ENCODE assay signal across 10 cellular contexts in the genomic region with DNA sequence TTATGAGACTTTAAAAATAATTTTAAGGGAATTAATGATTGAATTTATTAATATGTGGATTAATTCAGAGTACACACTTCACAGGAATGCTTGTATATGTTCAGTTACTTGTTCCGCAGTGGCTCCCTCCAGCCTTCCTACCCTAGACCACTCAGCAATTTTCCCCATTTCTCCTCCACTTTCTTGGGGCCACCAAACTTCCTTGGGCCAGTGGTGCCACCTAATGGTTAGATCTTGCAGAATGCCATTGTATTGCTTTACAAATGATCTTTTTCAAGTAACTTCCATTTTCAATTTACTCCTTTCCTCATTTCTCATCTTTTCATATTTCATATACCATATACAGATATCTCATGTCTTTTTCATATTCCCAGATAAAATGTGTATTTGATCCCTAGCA. TPM values are rescaled to one million over a fixed set of nuclear protein-coding genes. Genes with fewer than 3 reads are reported as not detected.
DNase-seq lines count a peak whose midpoint lies in the region; ATAC-seq and TF ChIP-seq lines count a peak whose summit lies in the region.
"Had no signal": no experiment of that assay in that cellular context is flagged by ENCODE, and none has a peak within 500 bp of the region (broad histone marks: within the 10 kb centered on the region; RNA-seq: fewer than 3 reads in every experiment).

No MANE protein-coding gene starts in this region.

- intact Hi-C loops in A673 (cut with micrococcal nuclease; ENCODE audit: unreplicated experiment): no loop called here

- DNase-seq in A673 (ENCODE audit: low spot score): peak; percentile 26
- no peak for DNase-seq in GM06990 (ENCODE audit: extremely low read depth, insufficient read length)
- DNase-seq in epithelial cell of esophagus (ENCODE audit: low read depth): peak; percentile 21
- no peak for DNase-seq in T-helper 2 cell
- no peak for DNase-seq in UCSD-AML1 (lab: John Stamatoyannopoulos, UW; ENCODE audit: unreplicated experiment)
- DNase-seq: activated CD4-positive, CD25-positive, alpha-beta regulatory T cell treated with anti-CD3 and anti-CD28 coated beads, Interleukin-2, amount 50 U/mL, for 72 hours; CD8-positive, alpha-beta T cell had no signal

- no peaks in the 10 kb centered on the region for H3K9me3 ChIP-seq in A673 (ENCODE audit: low read depth, low read length, poor library complexity, severe bottlenecking)
- no peaks in the 10 kb centered on the region for H3K9me3 ChIP-seq in OCI-LY1 (ENCODE audit: low read length)

- no peak overlapping the region for H3K4me3 ChIP-seq in A673 (ENCODE audit: low read depth, low read length, poor library complexity, severe bottlenecking)
- H3K4me3 ChIP-seq in GM06990 (replicated peaks; ENCODE audit: low read depth, low read length): no peak overlapping the region
- no peak overlapping the region for H3K4me3 ChIP-seq in OCI-LY1 (ENCODE audit: low read depth, low read length, poor library complexity, severe bottlenecking)
- H3K4me3 ChIP-seq in epithelial cell of esophagus (ENCODE audit: low read length): no peak overlapping the region

- H4K20me1 ChIP-seq in OCI-LY1 (ENCODE audit: insufficient read depth, low read length): no peaks in the 10 kb centered on the region

- H3K27me3 ChIP-seq in A673 (replicated peaks; ENCODE audit: insufficient read depth, low read depth, low read length, poor library complexity) (no peaks in the 10 kb centered on the region), GM06990 (replicated peaks; ENCODE audit: control insufficient read depth, insufficient read depth, low read length) (peaks cover 2% of the 10 kb centered on the region), OCI-LY1 (ENCODE audit: insufficient read depth, low read length) (no peaks in the 10 kb centered on the region)

- no peak overlapping the region for H3K9ac ChIP-seq in OCI-LY1 (ENCODE audit: low read length)

- ATAC-seq in GM21423 (IDR thresholded peaks at IDR 0.05; ENCODE audit: unreplicated experiment) (no peak), GM18868 (IDR thresholded peaks at IDR 0.05; ENCODE audit: unreplicated experiment) (no peak)
- ATAC-seq: CD8-positive, alpha-beta T cell had no signal

- no peaks in the 10 kb centered on the region for H3K79me2 ChIP-seq in OCI-LY1 (ENCODE audit: insufficient read depth, low read length)

- no peak overlapping the region for H2AFZ ChIP-seq in OCI-LY1 (ENCODE audit: low read length)

- H3K27ac ChIP-seq in A673 (ENCODE audit: low read depth, low read length, poor library complexity, severe bottlenecking) (no peak overlapping the region), OCI-LY1 (ENCODE audit: low read depth, low read length, poor library complexity, severe bottlenecking) (no peak overlapping the region)

- POLR2A ChIA-PET in A673 (lab: Charles Lee; ENCODE audit: low non-redundant PET): no interaction called here

- H3K36me3 ChIP-seq in A673 (ENCODE audit: insufficient read depth, low read length, poor library complexity, severe bottlenecking) (no peaks in the 10 kb centered on the region), GM06990 (ENCODE audit: control insufficient read depth, insufficient read depth, low read length) (no peaks in the 10 kb centered on the region), OCI-LY1 (ENCODE audit: insufficient read depth, low read length) (no peaks in the 10 kb centered on the region)

- no peaks in the 10 kb centered on the region for H3K9me2 ChIP-seq in OCI-LY1 (ENCODE audit: low read depth, low read length)

- H3K4me1 ChIP-seq in A673 (ENCODE audit: insufficient read depth, low read length, poor library complexity, severe bottlenecking) (peaks cover 4% of the 10 kb centered on the region), OCI-LY1 (ENCODE audit: insufficient read depth, low read length, severe bottlenecking) (no peaks in the 10 kb centered on the region)

- CTCF ChIA-PET in A673 (lab: Charles Lee): interaction anchor here (0.7 kb wide), 1 partner anchor 255 kb away, joined by 4 read pairs; no protein-coding TSS in a partner anchor

- no peak overlapping the region for H3K4me2 ChIP-seq in OCI-LY1 (ENCODE audit: low read length)

- no peaks in the 10 kb centered on the region for H3F3A ChIP-seq in OCI-LY1 (ENCODE audit: insufficient read depth, low read length)

- BruUV-seq in A673 (replicated peaks; lab: Mats Ljungman, UMichigan): no TSS peak

- TF ChIP-seq CTCF in A673 (conservative IDR thresholded peaks at IDR 0.05; ENCODE audit: low read depth, low read length): peak; percentile 52
- TF ChIP-seq CTCF in GM06990 (IDR thresholded peaks at IDR 0.05; ENCODE audit: insufficient read depth, low read length, poor library complexity, severe bottlenecking): peak; percentile 35
- peak; percentile 36; the same call in 1 of the 2 replicates for TF ChIP-seq CTCF in OCI-LY1 (IDR thresholded peaks at IDR 0.05; ENCODE audit: low read length)
- peak; percentile 35 for TF ChIP-seq CTCF in epithelial cell of esophagus (IDR thresholded peaks at IDR 0.05; ENCODE audit: insufficient read depth, low read depth, low read length, missing control alignments)

RNA-seq across cellular contexts. Expression of gene RNF175, which starts 3.6 kb away (rescaled TPM):
- total RNA-seq in A673 (2021): 6.8 and 9.0 TPM in 2 replicates

RNA-seq across cellular contexts. Expression of gene SFRP2, which starts 25.5 kb away (rescaled TPM):
- total RNA-seq in A673 (2021): 1.4 and 1.9 TPM in 2 replicates
- total RNA-seq: CD8-positive, alpha-beta T cell had no signal

Comparison
In these comparisons a context has a peak if more than half of its experiments do, and no peak if none do; other contexts are left out.
1. DNase-seq: peak in A673 (single experiment) and epithelial cell of esophagus (single experiment); none in GM06990 (single experiment), T-helper 2 cell (0 of 5) and UCSD-AML1 (single experiment).
2. Peak in every context shown above with its lines, with median percentiles within 50 percentile points of each other: CTCF ChIP-seq.